Comparison of ENCODE assay signal across 30 cellular contexts in the genomic region with DNA sequence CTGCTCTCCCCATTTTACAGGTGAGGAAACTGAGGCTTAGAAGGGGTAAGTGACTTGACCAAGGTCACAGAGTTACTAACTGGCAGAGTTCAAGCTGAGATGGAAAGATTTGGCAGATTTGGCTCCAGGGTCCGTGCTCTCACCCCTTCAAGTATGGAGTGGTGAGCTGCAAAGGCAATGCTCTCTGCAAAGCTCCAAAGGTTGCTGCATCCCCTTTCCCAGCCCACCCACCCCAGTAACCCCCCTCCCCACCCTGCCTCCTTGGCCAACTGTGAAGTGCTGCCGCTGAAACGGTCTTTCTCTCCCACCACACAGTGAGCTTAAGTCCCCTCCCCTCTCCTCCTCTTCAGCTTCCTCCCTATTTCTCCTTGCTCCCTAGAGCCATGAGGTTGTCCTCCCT.
"Had no signal": no experiment of that assay in that cellular context is flagged by ENCODE, and none has a peak within 500 bp of the region (broad histone marks: within the 10 kb centered on the region; RNA-seq: fewer than 3 reads in every experiment).

No MANE protein-coding gene starts in this region.

- H3K27ac ChIP-seq: esophagus muscularis mucosa, foreskin keratinocyte, gastrocnemius medialis, VCaP had no signal

- H3K36me3 ChIP-seq: esophagus muscularis mucosa, gastrocnemius medialis had no signal

- H3K9me3 ChIP-seq: esophagus muscularis mucosa, gastrocnemius medialis had no signal

- DNase-seq: activated CD4-positive, alpha-beta T cell treated with anti-CD3 and anti-CD28 coated beads for 48 hours; activated CD4-positive, alpha-beta T cell treated with anti-CD3 and anti-CD28 coated beads, Interleukin-2, amount 50 U/mL, for 1 hour; activated CD4-positive, alpha-beta T cell treated with anti-CD3 and anti-CD28 coated beads, Interleukin-2, amount 50 U/mL, for 48 hours; activated CD8-positive, alpha-beta memory T cell treated with anti-CD3 and anti-CD28 coated beads for 24 hours; activated CD8-positive, alpha-beta T cell treated with anti-CD3 and anti-CD28 coated beads for 36 hours; activated effector memory CD4-positive, alpha-beta T cell treated with Interleukin-2 at 50 U/mL for 16 hours; activated gamma-delta T cell treated with Interleukin-2 at 50 U/mL for 16 hours; activated naive CD4-positive, alpha-beta T cell treated with anti-CD3 and anti-CD28 coated beads, Interleukin-2, amount 50 U/mL, for 16 hours; activated naive CD4-positive, alpha-beta T cell treated with Interleukin-2 at 50 U/mL for 16 hours; activated T-cell treated with anti-CD3 and anti-CD28 coated beads, Interleukin-2, amount 50 U/mL, for 4 hours; amniotic stem cell; anterior cingulate cortex; caudate nucleus; cortex of kidney; dermis blood vessel endothelial cell; effector CD4-positive, alpha-beta T cell; effector memory CD8-positive, alpha-beta T cell; foreskin keratinocyte; glutamatergic neuron; T-helper 1 cell; T-helper 17 cell; T1000 had no signal

- ATAC-seq: activated CD4-positive, CD25-positive, alpha-beta regulatory T cell treated with anti-CD3 and anti-CD28 coated beads, Interleukin-2, amount 50 U/mL, for 24 hours; activated T-cell treated with anti-CD3 and anti-CD28 coated beads, Interleukin-2, amount 50 U/mL, for 4 hours; effector memory CD8-positive, alpha-beta T cell; foreskin keratinocyte; T-helper 17 cell; WTC11 had no signal

- H3K27me3 ChIP-seq: esophagus muscularis mucosa, foreskin keratinocyte, gastrocnemius medialis had no signal

- FAIRE-seq: astrocyte, colon, TTC549 had no signal

- H3K4me1 ChIP-seq: foreskin keratinocyte had no signal

- H3K4me3 ChIP-seq: esophagus muscularis mucosa, gastrocnemius medialis had no signal
